ENCODE assay signal across 20 cellular contexts in genomic region chr11:130206141-130206540, GRCh38. TPM values are rescaled to one million over a fixed set of nuclear protein-coding genes. Genes with fewer than 3 reads are reported as not detected.
DNase-seq lines count a peak whose midpoint lies in the region; ATAC-seq and TF ChIP-seq lines count a peak whose summit lies in the region.
"Had no signal": no experiment of that assay in that cellular context is flagged by ENCODE, and none has a peak within 500 bp of the region (broad histone marks: within the 10 kb centered on the region; RNA-seq: fewer than 3 reads in every experiment).

No MANE protein-coding gene starts in this region.

- peak overlapping the region; percentile 35 for H3K27ac Mint-ChIP-seq in neural crest cell (ENCODE audit: unreplicated experiment)
- H3K27ac Mint-ChIP-seq: CD4-positive, alpha-beta T cell had no signal

- peak; percentile 25 for DNase-seq in activated CD4-positive, CD25-positive, alpha-beta regulatory T cell treated with anti-CD3 and anti-CD28 coated beads, Interleukin-2, amount 50 U/mL, for 72 hours
- DNase-seq in ecto neural progenitor cell (ENCODE audit: low spot score) (peak; percentile 19), neural crest cell (ENCODE audit: low read depth, low spot score) (no peak), foreskin melanocyte (no peak), NCI-H2081 (lab: John Stamatoyannopoulos, UW) (no peak), cerebellar nuclear complex (lab: John Stamatoyannopoulos, UW) (no peak)
- DNase-seq: BE2C; Calu3; CD4-positive, alpha-beta T cell; DMS53; HCEC 1CT; KBM-7; NCI-H1417 treated with DMSO at 0.1 percent for 48 hours; NCI-H2029; NCI-H510A treated with DMSO at 0.1 percent for 48 hours; NCI-H82 had no signal

- peaks cover 28% of the 10 kb centered on the region for H3K4me1 ChIP-seq in stomach smooth muscle (ENCODE audit: control insufficient read depth, insufficient read depth, low read length)
- H3K4me1 ChIP-seq: BE2C had no signal

- H3K27me3 ChIP-seq in stomach smooth muscle (ENCODE audit: control insufficient read depth in 1 of 2, insufficient read depth in 2 of 2, low read length in 2 of 2): no peaks in the 10 kb centered on the region

- no peak for ATAC-seq in activated CD4-positive, CD25-positive, alpha-beta regulatory T cell treated with anti-CD3 and anti-CD28 coated beads, Interleukin-2, amount 50 U/mL, for 24 hours
- ATAC-seq: Right ventricle myocardium inferior had no signal

- peaks cover 3% of the 10 kb centered on the region for H3K27me3 Mint-ChIP-seq in neural crest cell (ENCODE audit: low read depth)

- H3K36me3 ChIP-seq in stomach smooth muscle (ENCODE audit: control insufficient read depth in 2 of 2, insufficient read depth in 2 of 2, low read length in 2 of 2): no peaks in the 10 kb centered on the region
- H3K36me3 ChIP-seq: BE2C had no signal

- no peaks in the 10 kb centered on the region for H3K36me3 Mint-ChIP-seq in neural crest cell (ENCODE audit: low read depth)

- no peak overlapping the region for H3K9ac ChIP-seq in stomach smooth muscle (ENCODE audit: low read length in 2 of 2)

- no peaks in the 10 kb centered on the region for H3K9me3 Mint-ChIP-seq in neural crest cell
- H3K9me3 Mint-ChIP-seq: CD4-positive, alpha-beta T cell had no signal

- H3K27ac ChIP-seq in stomach smooth muscle (ENCODE audit: low read length): peak overlapping the region; percentile 95
- H3K27ac ChIP-seq: 22Rv1 had no signal

- no peaks in the 10 kb centered on the region for H3K9me3 ChIP-seq in stomach smooth muscle (ENCODE audit: control insufficient read depth in 2 of 2, low read length in 2 of 2)
- H3K9me3 ChIP-seq: BE2C had no signal

- no peaks in the 10 kb centered on the region for H3K4me1 Mint-ChIP-seq in neural crest cell

- no peak overlapping the region for H3K4me3 Mint-ChIP-seq in neural crest cell
- H3K4me3 Mint-ChIP-seq: CD4-positive, alpha-beta T cell had no signal

- no peak for TF ChIP-seq CTCF in neural crest cell (conservative IDR thresholded peaks at IDR 0.05)

- H3K4me3 ChIP-seq in stomach smooth muscle (ENCODE audit: low read length in 2 of 2): no peak overlapping the region

RNA-seq across cellular contexts. Expression of gene ST14, which starts 46.6 kb away (rescaled TPM):
- total RNA-seq in neural crest cell: 0.12 and 0.30 TPM in 2 replicates

Comparison
In these comparisons a context has a peak if more than half of its experiments do, and no peak if none do; other contexts are left out.
1. DNase-seq: peak in activated CD4-positive, CD25-positive, alpha-beta regulatory T cell treated with anti-CD3 and anti-CD28 coated beads, Interleukin-2, amount 50 U/mL, for 72 hours (single experiment) and ecto neural progenitor cell (single experiment); none in neural crest cell (single experiment), foreskin melanocyte (single experiment), NCI-H2081 (0 of 2) and cerebellar nuclear complex (0 of 2).